8 cellular contexts compared by ENCODE assay signal in the genomic region with DNA sequence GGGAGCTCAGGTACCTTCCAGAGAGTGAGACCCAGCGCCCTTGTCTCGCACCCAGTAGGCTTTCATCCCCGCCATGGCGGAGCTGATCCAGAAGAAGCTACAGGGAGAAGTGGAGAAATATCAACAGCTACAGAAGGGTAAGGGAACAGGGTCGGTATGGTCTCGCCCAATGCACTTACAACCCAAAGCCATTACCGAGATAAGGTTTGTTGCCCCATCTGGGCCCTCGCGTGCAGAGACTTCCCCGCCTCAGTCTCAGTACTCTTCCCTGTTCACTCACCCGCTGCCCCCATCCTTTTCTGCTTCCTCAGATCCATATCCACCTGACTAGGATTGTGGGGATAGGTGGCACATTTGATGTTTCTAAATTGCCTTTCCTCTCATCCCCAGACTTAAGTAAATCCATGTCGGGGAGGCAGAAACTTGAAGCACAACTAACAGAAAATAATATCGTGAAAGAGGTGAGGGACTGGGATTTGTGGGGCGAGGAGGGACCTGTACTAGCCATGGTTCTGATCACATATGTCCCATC.
DNase-seq lines count a peak whose midpoint lies in the region; ATAC-seq and TF ChIP-seq lines count a peak whose summit lies in the region.

No MANE protein-coding gene starts in this region.

- peak overlapping the region; percentile 91 for H3K4me3 ChIP-seq in HUES6 (ENCODE audit: low read depth, low read length)
- peak overlapping the region; percentile 86 to 90 for H3K4me3 ChIP-seq in cardiac fibroblast (replicated peaks in 1 of 2; ENCODE audit: low read depth in 2 of 2, low read length in 2 of 2)
- H3K4me3 ChIP-seq in mucosa of stomach (ENCODE audit: low read length), result peak overlapping the region; percentile 78

- DNase-seq in cardiac fibroblast (ENCODE audit: low read depth in 2 of 2) (no peak), NCI-H774 (lab: John Stamatoyannopoulos, UW) (no peak), putamen (ENCODE audit: low spot score) (no peak)

- H3K27me3 ChIP-seq in HUES6 (ENCODE audit: control insufficient read depth, insufficient read depth, low read length) (no peaks in the 10 kb centered on the region), mucosa of stomach (ENCODE audit: control insufficient read depth, insufficient read depth, low read length) (no peaks in the 10 kb centered on the region)

- H3K9ac ChIP-seq in HUES6 (ENCODE audit: low read length) (peak overlapping the region; percentile 87), mucosa of stomach (ENCODE audit: low read length) (peak overlapping the region; percentile 77)

- H3K36me3 ChIP-seq in HUES6 (ENCODE audit: control insufficient read depth, insufficient read depth, low read length), result peaks cover 59% of the 10 kb centered on the region
- H3K36me3 ChIP-seq in mucosa of stomach (ENCODE audit: control insufficient read depth, insufficient read depth, low read length), result no peaks in the 10 kb centered on the region

- peak overlapping the region; percentile 61; the same call in 1 of the 2 replicates for H3K27ac ChIP-seq in HUES6 (ENCODE audit: low read depth, low read length)

- no peak for TF ChIP-seq CTCF in cardiac fibroblast (IDR thresholded peaks at IDR 0.05; ENCODE audit: low read depth, low read length)

- H3K9me3 ChIP-seq in HUES6 (ENCODE audit: control insufficient read depth, insufficient read depth, low read depth, low read length) (no peaks in the 10 kb centered on the region), mucosa of stomach (ENCODE audit: control insufficient read depth, low read length) (no peaks in the 10 kb centered on the region)

- peaks cover 11% of the 10 kb centered on the region for H3K4me1 ChIP-seq in HUES6 (ENCODE audit: control insufficient read depth, insufficient read depth, low read length)
- peaks cover 16% of the 10 kb centered on the region for H3K4me1 ChIP-seq in mucosa of stomach (ENCODE audit: control insufficient read depth, insufficient read depth, low read length)

- ATAC-seq in GM18868 (IDR thresholded peaks at IDR 0.05; ENCODE audit: unreplicated experiment) (peak; percentile 17), GM19324 (IDR thresholded peaks at IDR 0.05; ENCODE audit: low FRiP score, unreplicated experiment) (no peak), HG02642 (IDR thresholded peaks at IDR 0.05; ENCODE audit: poor library complexity, unreplicated experiment) (no peak)
